ENCODE assay signal across 26 cellular contexts in the genomic region with DNA sequence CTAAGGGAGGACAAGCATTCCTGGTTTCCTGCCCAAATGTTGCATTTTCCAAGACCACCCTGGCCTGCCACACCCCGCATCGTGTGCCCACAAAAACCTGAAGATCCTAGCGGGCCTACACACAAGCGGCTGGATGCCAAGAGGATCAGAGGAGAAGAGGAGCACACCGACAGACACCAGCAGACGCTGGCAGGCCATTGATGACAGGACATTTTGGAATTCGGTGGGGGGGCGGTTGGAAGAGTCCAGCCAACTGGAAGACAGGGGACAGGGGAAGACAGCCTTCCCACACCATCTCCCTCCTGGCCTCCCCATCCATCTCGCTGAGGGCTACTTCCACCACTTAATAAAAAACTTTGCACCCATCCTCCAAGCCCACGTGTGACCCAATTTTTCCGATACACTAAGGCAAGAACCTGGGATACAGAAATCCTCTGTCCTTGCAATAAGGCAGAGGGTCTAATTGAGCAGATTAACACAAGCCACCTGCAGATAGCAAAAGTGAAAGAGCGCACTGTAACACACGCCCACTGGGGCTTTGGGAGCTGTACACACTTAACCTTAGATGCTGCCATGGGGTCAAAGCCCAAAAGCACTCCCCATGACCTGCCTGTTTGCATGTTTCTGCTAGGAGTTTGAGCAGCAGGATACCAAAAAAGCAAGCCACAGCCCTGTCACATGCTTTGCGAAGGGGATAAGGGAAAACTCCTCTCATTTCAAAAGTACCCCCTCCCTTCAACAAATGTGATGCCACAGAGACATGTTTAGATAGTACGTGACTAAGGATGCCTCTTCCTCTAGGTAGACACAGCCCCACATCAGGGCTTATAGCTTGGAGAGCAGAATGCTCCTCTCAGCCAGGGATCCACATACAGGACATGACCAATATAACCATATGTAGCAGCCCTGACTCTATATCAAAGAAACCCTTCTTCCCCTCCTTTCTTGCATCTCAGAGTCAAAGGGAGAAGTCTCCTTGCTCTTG. TPM values are rescaled to one million over a fixed set of nuclear protein-coding genes. Genes with fewer than 3 reads are reported as not detected.
DNase-seq lines count a peak whose midpoint lies in the region; ATAC-seq, FAIRE-seq and TF ChIP-seq lines count a peak whose summit lies in the region.
"Had no signal": no experiment of that assay in that cellular context is flagged by ENCODE, and none has a peak within 500 bp of the region (broad histone marks: within the 10 kb centered on the region; RNA-seq: fewer than 3 reads in every experiment).

No MANE protein-coding gene starts in this region.

- no peak overlapping the region for H3K4me2 ChIP-seq in K562 (ENCODE audit: insufficient read depth, low read length)
- no peak overlapping the region for H3K4me2 ChIP-seq in hepatocyte

- no peak for TF ChIP-seq POLR2A in K562 (conservative IDR thresholded peaks at IDR 0.05)

- POLR2A ChIA-PET in K562 (lab: Yijun Ruan, JAX), result interaction anchor here (1.0 kb wide), 1 partner anchor 44 kb away, joined by 3 read pairs; no protein-coding TSS in a partner anchor

- H3K9me1 ChIP-seq in K562 (ENCODE audit: control insufficient read depth, insufficient read depth, low read length), result no peaks in the 10 kb centered on the region

- in situ Hi-C loops in K562 (cut with MboI), result no loop called here

- peaks cover 14% of the 10 kb centered on the region for H3K4me1 Mint-ChIP-seq in activated naive CD4-positive, alpha-beta T cell treated with anti-CD3 and anti-CD28 coated beads, Interleukin-2, amount 10 ng/mL, durations not matched to agents 7 days and 5 days
- H3K4me1 Mint-ChIP-seq: natural killer cell had no signal

- H3K27ac Mint-ChIP-seq in activated naive CD4-positive, alpha-beta T cell treated with anti-CD3 and anti-CD28 coated beads, Interleukin-2, amount 10 ng/mL, durations not matched to agents 7 days and 5 days, result no peak overlapping the region
- H3K27ac Mint-ChIP-seq: natural killer cell had no signal

- H3K9me3 ChIP-seq in K562 (replicated peaks; ENCODE audit: control insufficient read depth, insufficient read depth, low read depth, low read length), result no peaks in the 10 kb centered on the region; the same call in 1 of the 2 replicates
- no peaks in the 10 kb centered on the region for H3K9me3 ChIP-seq in hepatocyte (ENCODE audit: low read depth)
- H3K9me3 ChIP-seq: colonic mucosa, SJSA1, testis, uterus had no signal

- intact Hi-C loops in K562 (cut with micrococcal nuclease), result loop anchor here (10.0 kb wide), 2 partner anchors 457 to 1817 kb away; no protein-coding TSS in a partner anchor

- ATAC-seq in HG03354 (IDR thresholded peaks at IDR 0.05; ENCODE audit: poor library complexity, severe bottlenecking, unreplicated experiment) (peak; percentile 54), K562 (peak; percentile 47; the same call in 2 of the 3 replicates)
- ATAC-seq in stimulated activated naive CD8-positive, alpha-beta T cell treated with anti-CD3 and anti-CD28 coated beads, Interleukin-15, Interleukin-2, amounts not matched to agents 100 U/mL and 50 U/mL, for 24 hours, result peak; percentile 28
- ATAC-seq: natural killer cell had no signal

- BruUV-seq in K562 (replicated peaks; lab: Mats Ljungman, UMichigan), result no TSS peak

- H3K4me3 ChIP-seq in K562 (no peak overlapping the region), hepatocyte (no peak overlapping the region)
- H3K4me3 ChIP-seq: colonic mucosa, SJSA1, skin epidermis, testis, uterus had no signal

- H3K27ac ChIP-seq in K562 (ENCODE audit: extremely low read depth, low read depth, low read length) (no peak overlapping the region), hepatocyte (no peak overlapping the region)
- H3K27ac ChIP-seq: colonic mucosa, SJSA1, skin epidermis, testis, uterus had no signal

- CTCF ChIA-PET in activated naive CD4-positive, alpha-beta T cell treated with anti-CD3 and anti-CD28 coated beads, Interleukin-2, amount 10 ng/mL, durations not matched to agents 7 days and 5 days (lab: Charles Lee), result interaction anchor here (0.6 to 1.1 kb wide), 3 partner anchors 228 to 267 kb away, joined by 3 read pairs; no protein-coding TSS in a partner anchor
- CTCF ChIA-PET in K562 (lab: Yijun Ruan, JAX; ENCODE audit: low intra/inter-chr PET ratio), result no interaction called here

- H3K79me2 ChIP-seq in K562 (ENCODE audit: control insufficient read depth, insufficient read depth, low read length), result no peaks in the 10 kb centered on the region
- H3K79me2 ChIP-seq in hepatocyte, result no peaks in the 10 kb centered on the region

- no peak overlapping the region for H3K4me3 Mint-ChIP-seq in activated naive CD4-positive, alpha-beta T cell treated with anti-CD3 and anti-CD28 coated beads, Interleukin-2, amount 10 ng/mL, durations not matched to agents 7 days and 5 days
- H3K4me3 Mint-ChIP-seq: natural killer cell; T-helper 1 cell treated with Interleukin-12 subunit alpha and Interleukin-12 subunit beta and Interleukin-4 antibody, amounts not matched to agents 30 μg/mL and 1 μg/mL, for 36 hours had no signal

- peaks cover 10% of the 10 kb centered on the region for H3K27me3 Mint-ChIP-seq in activated naive CD4-positive, alpha-beta T cell treated with anti-CD3 and anti-CD28 coated beads, Interleukin-2, amount 10 ng/mL, durations not matched to agents 7 days and 5 days

- peaks cover 4% of the 10 kb centered on the region for H3K9me3 Mint-ChIP-seq in activated naive CD4-positive, alpha-beta T cell treated with anti-CD3 and anti-CD28 coated beads, Interleukin-2, amount 10 ng/mL, durations not matched to agents 7 days and 5 days
- H3K9me3 Mint-ChIP-seq: natural killer cell had no signal

- no peak overlapping the region for H3K9ac ChIP-seq in K562 (ENCODE audit: insufficient read depth in 1 of 2, low read depth in 2 of 2, low read length in 2 of 2)

- H2AFZ ChIP-seq in K562 (ENCODE audit: low read depth, low read length), result peak overlapping the region; percentile 50; the same call in 1 of the 2 replicates
- no peak overlapping the region for H2AFZ ChIP-seq in hepatocyte

- no peak for FAIRE-seq in K562 (lab: Jason Lieb, UNC)
- FAIRE-seq: keratinocyte, RCC 7860 had no signal

- peaks cover 0 to 9% of the 10 kb centered on the region in 2 experiments; a peak in 1 of 5 replicates for H3K27me3 ChIP-seq in K562 (ENCODE audit: control insufficient read depth in 2 of 2, insufficient read depth in 2 of 2, low read length in 2 of 2)
- H3K27me3 ChIP-seq in hepatocyte, result no peaks in the 10 kb centered on the region
- H3K27me3 ChIP-seq: colonic mucosa, SJSA1, testis, uterus had no signal

- 34% methylated on average over 13 of the region's 15 CpGs for WGBS in K562 (ENCODE audit: insufficient coverage, low coverage, missing lambda C conversion rate)
- 91% methylated on average over 15 of the region's 15 CpGs for WGBS in hepatocyte (ENCODE audit: low lambda C conversion rate, missing lambda C conversion rate)

- TF ChIP-seq EP300 in K562 (IDR thresholded peaks at IDR 0.05; ENCODE audit: low read length), result no peak

- no peak for TF ChIP-seq CTCF in K562 (IDR thresholded peaks at IDR 0.05 in 2 of 3, conservative IDR thresholded peaks at IDR 0.05 in 1 of 3; ENCODE audit: insufficient read depth in 2 of 3, low read depth in 1 of 3, low read length in 3 of 3)
- TF ChIP-seq CTCF in hepatocyte (IDR thresholded peaks at IDR 0.05; ENCODE audit: poor library complexity), result no peak

- H3K9me2 ChIP-seq in hepatocyte (replicated peaks; ENCODE audit: insufficient read depth), result no peaks in the 10 kb centered on the region

- no peaks in the 10 kb centered on the region for H4K20me1 ChIP-seq in K562 (replicated peaks; ENCODE audit: control insufficient read depth, insufficient read depth, low read length)
- no peaks in the 10 kb centered on the region for H4K20me1 ChIP-seq in hepatocyte (ENCODE audit: insufficient read depth, poor library complexity, severe bottlenecking)

- peak; percentile 25 for DNase-seq in activated naive CD4-positive, alpha-beta T cell treated with anti-CD3 and anti-CD28 coated beads, Interleukin-2, amount 10 ng/mL, durations not matched to agents 7 days and 5 days
- no peak for DNase-seq in activated naive CD4-positive, alpha-beta T cell treated with Interleukin-2 at 50 U/mL for 16 hours
- DNase-seq in K562 (ENCODE audit: extremely low read depth in 1 of 4, low spot score in 3 of 4) (no peak), T-helper 9 cell (no peak), hepatocyte (ENCODE audit: low spot score) (no peak)
- no peak for DNase-seq in stimulated activated naive CD8-positive, alpha-beta T cell treated with anti-CD3 and anti-CD28 coated beads, Interleukin-15, Interleukin-2, amounts not matched to agents 100 U/mL and 50 U/mL, for 24 hours
- DNase-seq in stimulated activated CD4-positive, alpha-beta T cell treated with anti-CD3 and anti-CD28 coated beads, Interleukin-2, amount 100 ng/mL, for 48 hours, result no peak
- DNase-seq: activated CD4-positive, alpha-beta T cell treated with anti-CD3 and anti-CD28 coated beads for 4 hours; activated gamma-delta T cell; amniotic stem cell; colonic mucosa; COR-L47; Karpas-422; natural killer cell; NCI-H1694; NCI-H2171; NCI-H510A treated with DMSO at 0.1 percent for 48 hours; stimulated activated CD4-positive, alpha-beta T cell treated with anti-CD3 and anti-CD28 coated beads, Interleukin-2, amount 100 ng/mL, for 24 hours; testis; uterus had no signal

- peaks cover 2% of the 10 kb centered on the region for H3K36me3 Mint-ChIP-seq in activated naive CD4-positive, alpha-beta T cell treated with anti-CD3 and anti-CD28 coated beads, Interleukin-2, amount 10 ng/mL, durations not matched to agents 7 days and 5 days
- H3K36me3 Mint-ChIP-seq: natural killer cell had no signal

- H3K36me3 ChIP-seq in K562 (ENCODE audit: control insufficient read depth, insufficient read depth, low read length), result no peaks in the 10 kb centered on the region
- H3K36me3 ChIP-seq in hepatocyte (replicated peaks; ENCODE audit: insufficient read depth, low read depth), result no peaks in the 10 kb centered on the region
- H3K36me3 ChIP-seq: colonic mucosa, SJSA1, uterus had no signal

- TF ChIP-seq RAD21 in K562 (CRISPR knock-in tag; conservative IDR thresholded peaks at IDR 0.05 in 1 of 2, IDR thresholded peaks at IDR 0.05 in 1 of 2), result no peak

- H3K4me1 ChIP-seq in K562 (replicated peaks in 1 of 2; ENCODE audit: control insufficient read depth in 2 of 2, insufficient read depth in 2 of 2, low read length in 2 of 2) (no peaks in the 10 kb centered on the region; a peak in 1 of 5 replicates), hepatocyte (ENCODE audit: insufficient read depth) (no peaks in the 10 kb centered on the region)
- H3K4me1 ChIP-seq: colonic mucosa, testis, uterus had no signal

RNA-seq across cellular contexts. Expression of gene SMNDC1, which starts 13.4 kb away (rescaled TPM):
- total RNA-seq in K562 (2011; cell fraction: chromatin; rRNA removed; ENCODE audit: low replicate concordance), result 9.7 and 38.1 TPM in 2 replicates
- 5.0 and 6.8 TPM in 2 replicates for total RNA-seq in K562 (2011; cell fraction: nucleolus; rRNA removed)
- total RNA-seq in K562 (2011; cell fraction: nucleoplasm; rRNA removed), result 15.5 and 22.4 TPM in 2 replicates
- total RNA-seq in K562 (2014; rRNA removed) (3.6 and 6.8 TPM in 2 replicates), K562 (2014; rRNA removed; fragmentation: Illumina TruSeq; extraction: Trizol) (12.3 and 13.9 TPM in 2 replicates), K562 (2015; rRNA removed; fragmentation: Illumina TruSeq; extraction: Trizol) (11.7 and 11.9 TPM in 2 replicates), K562 (2021) (28.1 and 35.8 TPM in 2 replicates), hepatocyte (13.6 and 17.4 TPM in 2 replicates)
- polyA plus RNA-seq in K562 (2011; rRNA removed) (10.9 and 15.7 TPM in 2 replicates), K562 (2014; fragmentation: Illumina TruSeq; extraction: Trizol) (24.1 and 30.1 TPM in 2 replicates), K562 (2014; fragmentation: Nextera tagmentation; extraction: Ambion mirVana) (1 to 10 TPM; 9.2 to 9.9 TPM), K562 (2014; rRNA removed) (17.4 and 19.5 TPM in 2 replicates), hepatocyte (14.3 and 19.1 TPM in 2 replicates)
- 2.4 and 4.8 TPM in 2 replicates for polyA plus RNA-seq in K562 (2011; cell fraction: cytosol; rRNA removed)
- 5.4 and 8.3 TPM in 2 replicates for polyA plus RNA-seq in K562 (2011; cell fraction: nucleus; rRNA removed)
- 15.3 and 17.9 TPM in 2 replicates for polyA plus RNA-seq in K562 (2012)
- polyA minus RNA-seq in K562 (2011; rRNA and poly(A)+ RNA removed), result 11.9 and 19.0 TPM in 2 replicates
- 10.0 and 14.2 TPM in 2 replicates for polyA minus RNA-seq in K562 (2011; cell fraction: cytosol; rRNA and poly(A)+ RNA removed)
- 13.2 and 30.7 TPM in 2 replicates for polyA minus RNA-seq in K562 (2011; cell fraction: nucleus; rRNA and poly(A)+ RNA removed)
